32 cellular contexts compared by ENCODE assay signal in genomic region chr10:84854439-84854838, GRCh38.
DNase-seq lines count a peak whose midpoint lies in the region; ATAC-seq and TF ChIP-seq lines count a peak whose summit lies in the region.
"Had no signal": no experiment of that assay in that cellular context is flagged by ENCODE, and none has a peak within 500 bp of the region (broad histone marks: within the 10 kb centered on the region; RNA-seq: fewer than 3 reads in every experiment).

No MANE protein-coding gene starts in this region.

- H3K4me2 ChIP-seq in BLaER1 treated with 17β-estradiol and CSF1 and Interleukin-3, amounts not matched to agents 10 nM and 100 nM: peak overlapping the region in 10 of 11 experiments; percentile 14 to 71 (median 55); a peak in 17 of 22 replicates
- H3K4me2 ChIP-seq in mesendoderm (ENCODE audit: low read length): no peak overlapping the region
- H3K4me2 ChIP-seq: A549, BLaER1 had no signal

- peaks cover 13% of the 10 kb centered on the region for H3K27me3 ChIP-seq in A673 (replicated peaks; ENCODE audit: insufficient read depth, low read depth, low read length, poor library complexity)
- H3K27me3 ChIP-seq in BLaER1 treated with 17β-estradiol and CSF1 and Interleukin-3, amounts not matched to agents 10 nM and 100 nM: no peaks in the 10 kb centered on the region
- H3K27me3 ChIP-seq in brain microvascular endothelial cell (replicated peaks): no peaks in the 10 kb centered on the region
- H3K27me3 ChIP-seq in mesendoderm (ENCODE audit: insufficient read depth, low read length, poor library complexity): no peaks in the 10 kb centered on the region
- H3K27me3 ChIP-seq: BE2C, BLaER1 had no signal

- TF ChIP-seq CTCF in A673 (conservative IDR thresholded peaks at IDR 0.05; ENCODE audit: low read depth, low read length) (no peak), brain microvascular endothelial cell (IDR thresholded peaks at IDR 0.05; ENCODE audit: low read depth, low read length, missing control alignments) (no peak), omental fat pad (IDR thresholded peaks at IDR 0.05) (no peak)

- CTCF ChIA-PET in A673 (lab: Charles Lee): no interaction called here

- no TSS peak for BruUV-seq in A673 (replicated peaks; lab: Mats Ljungman, UMichigan)

- no peak overlapping the region for H2BK5ac ChIP-seq in mesendoderm (ENCODE audit: low read length)

- intact Hi-C loops in A673 (cut with micrococcal nuclease; ENCODE audit: unreplicated experiment): no loop called here

- no peak overlapping the region for H2AK5ac ChIP-seq in mesendoderm (ENCODE audit: low read length)

- H3K27ac ChIP-seq in A673 (ENCODE audit: low read depth, low read length, poor library complexity, severe bottlenecking) (no peak overlapping the region), brain microvascular endothelial cell (no peak overlapping the region), mesendoderm (ENCODE audit: low read depth, low read length) (no peak overlapping the region)
- peak overlapping the region in 6 of 11 experiments; percentile 40 to 48 (median 43); a peak in 10 of 22 replicates for H3K27ac ChIP-seq in BLaER1 treated with 17β-estradiol and CSF1 and Interleukin-3, amounts not matched to agents 10 nM and 100 nM
- H3K27ac ChIP-seq: 22Rv1, A549, BLaER1, C4-2B had no signal

- H4K8ac ChIP-seq in mesendoderm (ENCODE audit: low read depth, low read length): no peak overlapping the region

- no peak overlapping the region for H3K9ac ChIP-seq in BLaER1 treated with 17β-estradiol and CSF1 and Interleukin-3, amounts not matched to agents 10 nM and 100 nM
- H3K9ac ChIP-seq in mesendoderm (ENCODE audit: low read length): no peak overlapping the region
- H3K9ac ChIP-seq: BLaER1 had no signal

- H3K4me3 ChIP-seq in A673 (ENCODE audit: low read depth, low read length, poor library complexity, severe bottlenecking) (no peak overlapping the region), brain microvascular endothelial cell (ENCODE audit: low read depth, low read length) (no peak overlapping the region), mesendoderm (ENCODE audit: low read length) (no peak overlapping the region)
- H3K4me3 ChIP-seq in BLaER1 treated with 17β-estradiol and CSF1 and Interleukin-3, amounts not matched to agents 10 nM and 100 nM: no peak overlapping the region
- H3K4me3 ChIP-seq: A549, BLaER1 had no signal

- H3K79me1 ChIP-seq in mesendoderm (ENCODE audit: low read length): no peaks in the 10 kb centered on the region

- ATAC-seq in omental fat pad (ENCODE audit: low FRiP score): no peak
- ATAC-seq: A549; CD8-positive, alpha-beta T cell had no signal

- H3K23ac ChIP-seq in mesendoderm (ENCODE audit: low read length): no peak overlapping the region

- WGBS in mesendoderm (ENCODE audit: extremely low coverage, insufficient coverage, low lambda C conversion rate): no CpG with 5 or more reads among the region's 3 CpGs

- H3K79me2 ChIP-seq in mesendoderm (ENCODE audit: control insufficient read depth, insufficient read depth, low read length): no peaks in the 10 kb centered on the region

- H4K20me1 ChIP-seq in BLaER1 treated with 17β-estradiol and CSF1 and Interleukin-3, amounts not matched to agents 10 nM and 100 nM: no peaks in the 10 kb centered on the region
- H4K20me1 ChIP-seq: BLaER1 had no signal

- H3K18ac ChIP-seq in mesendoderm (ENCODE audit: low read length): peak overlapping the region; percentile 51

- H3K56ac ChIP-seq in mesendoderm (ENCODE audit: low read length): no peak overlapping the region

- H3K9me3 ChIP-seq in A673 (ENCODE audit: low read depth, low read length, poor library complexity, severe bottlenecking): no peaks in the 10 kb centered on the region
- H3K9me3 ChIP-seq in BLaER1 treated with 17β-estradiol and CSF1 and Interleukin-3, amounts not matched to agents 10 nM and 100 nM (replicated peaks in 1 of 11): peaks cover 0 to 9% (median 0%) of the 10 kb centered on the region in 11 experiments; a peak in 6 of 22 replicates
- H3K9me3 ChIP-seq: A549, BE2C, BLaER1, Caco-2 had no signal

- H2BK120ac ChIP-seq in mesendoderm (ENCODE audit: low read depth, low read length): no peak overlapping the region

- H4K5ac ChIP-seq in mesendoderm (ENCODE audit: low read length): no peak overlapping the region

- H3K36me3 ChIP-seq in A673 (ENCODE audit: insufficient read depth, low read length, poor library complexity, severe bottlenecking) (no peaks in the 10 kb centered on the region), brain microvascular endothelial cell (replicated peaks) (no peaks in the 10 kb centered on the region), mesendoderm (ENCODE audit: control insufficient read depth, insufficient read depth, low read length) (no peaks in the 10 kb centered on the region)
- no peaks in the 10 kb centered on the region for H3K36me3 ChIP-seq in BLaER1 treated with 17β-estradiol and CSF1 and Interleukin-3, amounts not matched to agents 10 nM and 100 nM
- H3K36me3 ChIP-seq: BE2C, BLaER1 had no signal

- in situ Hi-C loops in brain microvascular endothelial cell (cut with HindIII; ENCODE audit: low pct_ligation_motif_present, low sequenced_read_pairs): no loop called here

- H3K4me1 ChIP-seq in A673 (ENCODE audit: insufficient read depth, low read length, poor library complexity, severe bottlenecking): no peaks in the 10 kb centered on the region
- peaks cover 0 to 22% (median 12%) of the 10 kb centered on the region in 10 experiments; a peak in 17 of 20 replicates for H3K4me1 ChIP-seq in BLaER1 treated with 17β-estradiol and CSF1 and Interleukin-3, amounts not matched to agents 10 nM and 100 nM
- H3K4me1 ChIP-seq in mesendoderm (ENCODE audit: control insufficient read depth, low read depth, low read length): no peaks in the 10 kb centered on the region
- H3K4me1 ChIP-seq: A549, BE2C had no signal

- DNase-seq in A673 (ENCODE audit: low spot score): peak; percentile 6
- DNase-seq in brain microvascular endothelial cell: peak; percentile 18
- DNase-seq in mesendoderm: no peak
- no peak for DNase-seq in NCI-H82 treated with DMSO at 0.1 percent for 48 hours (lab: John Stamatoyannopoulos, UW; ENCODE audit: unreplicated experiment)
- DNase-seq in UCSD-AML1 (lab: John Stamatoyannopoulos, UW; ENCODE audit: unreplicated experiment): no peak
- DNase-seq in anterior cingulate cortex (lab: John Stamatoyannopoulos, UW): no peak
- DNase-seq in omental fat pad (ENCODE audit: low spot score): no peak
- DNase-seq: 8988T; ACHN; AML-193; BE2C; C1 segment of cervical spinal cord; Caco-2; Calu3; CD4-positive, alpha-beta memory T cell; CD4-positive, alpha-beta T cell; CD4-positive, CD25-positive, alpha-beta regulatory T cell; CD8-positive, alpha-beta memory T cell; CD8-positive, alpha-beta T cell; COR-L47; DMS 273 treated with DMSO at 0.1 percent for 48 hours; DMS153; DMS53; DMS79; DMS79 treated with DMSO at 0.1 percent for 48 hours; DND-41; EL had no signal

- no peak overlapping the region for H3K4ac ChIP-seq in mesendoderm (ENCODE audit: low read depth, low read length)

- no peak overlapping the region for H2BK15ac ChIP-seq in mesendoderm (replicated peaks; ENCODE audit: low read depth)

- POLR2A ChIA-PET in A673 (lab: Charles Lee; ENCODE audit: low non-redundant PET): no interaction called here

Comparison
In these comparisons a context has a peak if more than half of its experiments do, and no peak if none do; other contexts are left out.
1. DNase-seq: peak in A673 (single experiment) and brain microvascular endothelial cell (single experiment); none in mesendoderm (single experiment), NCI-H82 treated with DMSO at 0.1 percent for 48 hours (single experiment), UCSD-AML1 (single experiment), anterior cingulate cortex (0 of 58) and omental fat pad (single experiment).
2. H3K27ac ChIP-seq: peak in BLaER1 treated with 17β-estradiol and CSF1 and Interleukin-3, amounts not matched to agents 10 nM and 100 nM (6 of 11); none in A673 (single experiment), brain microvascular endothelial cell (single experiment) and mesendoderm (single experiment).